ENCODE assay signal across 8 cellular contexts in genomic region chr22:19941365-19942070, GRCh38. TPM values are rescaled to one million over a fixed set of nuclear protein-coding genes. Genes with fewer than 3 reads are reported as not detected.
DNase-seq lines count a peak whose midpoint lies in the region; ATAC-seq, FAIRE-seq and TF ChIP-seq lines count a peak whose summit lies in the region.

COMT (plus strand) TSS chr22:19941772; CDS start chr22:19962527, 20,755 bp downstream.
TXNRD2 (minus strand) TSS chr22:19941818; CDS start chr22:19941803, 15 bp downstream.

- peaks cover 3% of the 10 kb centered on the region for H3K9me3 ChIP-seq in neuron (ENCODE audit: low read length)

- peak; percentile 61 for DNase-seq in G401 (ENCODE audit: low spot score)
- peak; percentile 35 for DNase-seq in RCC 7860 (ENCODE audit: low spot score)
- peak; percentile 89 for DNase-seq in activated effector memory CD4-positive, alpha-beta T cell treated with anti-CD3 and anti-CD28 coated beads, Interleukin-2, amount 50 U/mL, for 16 hours
- peak; percentile 71 to 88 for DNase-seq in foreskin fibroblast
- peak in 35 of 49 donors; percentile 18 to 80 (median 43) for DNase-seq in substantia nigra (lab: John Stamatoyannopoulos, UW)
- DNase-seq in NCI-H128 (lab: John Stamatoyannopoulos, UW; ENCODE audit: unreplicated experiment): no peak

- TF ChIP-seq CTCF in foreskin fibroblast (IDR thresholded peaks at IDR 0.05; ENCODE audit: low read depth, low read length): no peak

- H3K4me3 ChIP-seq in foreskin fibroblast (ENCODE audit: low read depth in 1 of 2, low read length in 2 of 2) (peak within 1 kb of the TSS; percentile 52 to 95), neuron (ENCODE audit: low read length) (no peak within 1 kb of the TSS)

- H3K36me3 ChIP-seq in neuron (ENCODE audit: insufficient read depth, low read length): no peaks in the 10 kb centered on the region

- peak within 1 kb of the TSS; percentile 87 for H2AFZ ChIP-seq in neuron (ENCODE audit: low read depth, low read length)

- H3K27me3 ChIP-seq in neuron (ENCODE audit: insufficient read depth, low read length): no peaks in the 10 kb centered on the region

- peak within 1 kb of the TSS; percentile 84 for H3K27ac ChIP-seq in substantia nigra (ENCODE audit: low read depth, low read length, poor library complexity, severe bottlenecking)

- H3K4me1 ChIP-seq in neuron (ENCODE audit: insufficient read depth, low read length): peaks cover 19% of the 10 kb centered on the region

- in situ Hi-C loops in G401 (cut with HindIII; ENCODE audit: low sequenced_read_pairs): no loop called here

- peak; percentile 69 for ATAC-seq in HG02759 (IDR thresholded peaks at IDR 0.05; ENCODE audit: unreplicated experiment)

- FAIRE-seq in RCC 7860 (lab: Jason Lieb, UNC): no peak

RNA-seq across cellular contexts. Expression of gene COMT, which starts in this region (rescaled TPM):
- 142 and 187 TPM in 2 replicates for total RNA-seq in G401 (2014; rRNA removed; shearing (Covaris generic))

RNA-seq across cellular contexts. Expression of gene TXNRD2, which starts in this region (rescaled TPM):
- 86.5 and 96.6 TPM in 2 replicates for total RNA-seq in G401 (2014; rRNA removed; shearing (Covaris generic))
